1 cellular context compared by ENCODE assay signal in genomic region chr14:22965916-22966782, GRCh38.
TF ChIP-seq lines count a peak whose summit lies in the region.

No MANE protein-coding gene starts in this region.

TF ChIP-seq in HEK293, 187 proteins besides CTCF, POLR2A, EP300 and RAD21 (continued from another document):
- TF ChIP-seq PRDM6 (tag by site-specific recombination; IDR thresholded peaks at IDR 0.05) (peak; percentile 27; the same call in 1 of the 2 replicates), WT1 (tag by site-specific recombination; IDR thresholded peaks at IDR 0.05) (0 out of 2 replicates have a peak, but pooled peaks have one; percentile 29), ZNF629 (tag by site-specific recombination; IDR thresholded peaks at IDR 0.05) (peak; percentile 61)
